ENCODE assay signal across 26 cellular contexts in genomic region chr3:39533226-39533625, GRCh38.
DNase-seq lines count a peak whose midpoint lies in the region; ATAC-seq, FAIRE-seq and TF ChIP-seq lines count a peak whose summit lies in the region.
"Had no signal": no experiment of that assay in that cellular context is flagged by ENCODE, and none has a peak within 500 bp of the region (broad histone marks: within the 10 kb centered on the region; RNA-seq: fewer than 3 reads in every experiment).

No MANE protein-coding gene starts in this region.

- H3K4me3 ChIP-seq in endothelial cell of umbilical vein (replicated peaks in 1 of 3; ENCODE audit: insufficient read depth in 1 of 3, low read depth in 1 of 3, low read length in 3 of 3): no peak overlapping the region
- H3K4me3 ChIP-seq: BLaER1, GM12878 had no signal

- H3K27ac ChIP-seq in endothelial cell of umbilical vein (ENCODE audit: insufficient read depth, low read depth, low read length): peak overlapping the region; percentile 84
- H3K27ac ChIP-seq: BLaER1 had no signal

- no TSS peak for BruUV-seq in endothelial cell of umbilical vein (replicated peaks; lab: Mats Ljungman, UMichigan)

- H3K27me3 ChIP-seq in endothelial cell of umbilical vein (ENCODE audit: control insufficient read depth in 2 of 2, insufficient read depth in 2 of 2, low read length in 2 of 2): no peaks in the 10 kb centered on the region
- H3K27me3 ChIP-seq: BE2C, BLaER1 had no signal

- intact Hi-C loops in endothelial cell of umbilical vein (cut with micrococcal nuclease): loop anchor here (2.0 to 10.0 kb wide), 5 partner anchors 34 to 972 kb away; partner anchors contain the start of genes EIF1B and ZNF620

- H3K9me1 ChIP-seq in endothelial cell of umbilical vein (replicated peaks; ENCODE audit: control insufficient read depth, extremely low read depth, insufficient read depth, low read length): no peaks in the 10 kb centered on the region

- DNase-seq in dermis blood vessel endothelial cell: peak; percentile 61
- DNase-seq in endothelial cell of umbilical vein (ENCODE audit: low read depth, low spot score): peak; percentile 78
- DNase-seq in islet precursor cell: no peak
- no peak for DNase-seq in activated T-cell treated with anti-CD3 and anti-CD28 coated beads for 4 hours
- DNase-seq: 8988T; ACHN; BE2C; C1 segment of cervical spinal cord; CD4-positive, alpha-beta memory T cell; CD4-positive, CD25-positive, alpha-beta regulatory T cell; CD8-positive, alpha-beta memory T cell; COR-L47; DMS 273 treated with DMSO at 0.1 percent for 48 hours; DMS153; DMS53; DMS79; DND-41; EL; GDM1 had no signal

- no peaks in the 10 kb centered on the region for H3K36me3 ChIP-seq in endothelial cell of umbilical vein (ENCODE audit: control insufficient read depth in 2 of 2, extremely low read depth in 1 of 2, insufficient read depth in 2 of 2, low read length in 2 of 2)
- H3K36me3 ChIP-seq: BE2C, BLaER1 had no signal

- H3K9ac ChIP-seq in endothelial cell of umbilical vein (replicated peaks; ENCODE audit: extremely low read depth, insufficient read depth, low read length): no peak overlapping the region
- H3K9ac ChIP-seq: BLaER1 had no signal

- no peak for TF ChIP-seq POLR2A in endothelial cell of umbilical vein (IDR thresholded peaks at IDR 0.05; ENCODE audit: low read depth, low read length)

- H3K4me1 ChIP-seq in endothelial cell of umbilical vein (ENCODE audit: control insufficient read depth, extremely low read depth, insufficient read depth, low read length): peaks cover 27% of the 10 kb centered on the region
- H3K4me1 ChIP-seq: BE2C, BLaER1 had no signal

- dilution Hi-C loops in endothelial cell of umbilical vein (cut with MboI; ENCODE audit: extremely low pct_ligation_motif_present, low sequenced_read_pairs): no loop called here

- H4K20me1 ChIP-seq in endothelial cell of umbilical vein (replicated peaks; ENCODE audit: control insufficient read depth, extremely low read depth, insufficient read depth, low read length): no peaks in the 10 kb centered on the region
- H4K20me1 ChIP-seq: BLaER1 had no signal

- H3K79me2 ChIP-seq in endothelial cell of umbilical vein (ENCODE audit: control insufficient read depth, insufficient read depth, low read length): no peaks in the 10 kb centered on the region

- no peak for ATAC-seq in GM21526 (IDR thresholded peaks at IDR 0.05; ENCODE audit: low FRiP score, unreplicated experiment)
- ATAC-seq: GM12878 had no signal

- POLR2A ChIA-PET in endothelial cell of umbilical vein (lab: Charles Lee): no interaction called here

- no peak for TF ChIP-seq CTCF in endothelial cell of umbilical vein (IDR thresholded peaks at IDR 0.05; ENCODE audit: extremely low read depth in 1 of 2, insufficient read depth in 1 of 2, low read depth in 1 of 2, low read length in 2 of 2)

- CTCF ChIA-PET in endothelial cell of umbilical vein (lab: Charles Lee): interaction anchor here (0.8 to 2.6 kb wide), 5 partner anchors 9 to 776 kb away, joined by 3 to 21 read pairs (median 7); no protein-coding TSS in a partner anchor

- H3K9me3 ChIP-seq in endothelial cell of umbilical vein (replicated peaks; ENCODE audit: control insufficient read depth, insufficient read depth, low read length): no peaks in the 10 kb centered on the region
- H3K9me3 ChIP-seq: BE2C, BLaER1 had no signal

- FAIRE-seq in endothelial cell of umbilical vein (lab: Jason Lieb, UNC): peak; percentile 21
- FAIRE-seq: A204.1, GM12878, GM12892, GM18507, GM19239 had no signal

- H2AFZ ChIP-seq in endothelial cell of umbilical vein (ENCODE audit: low read depth, low read length): no peak overlapping the region

- peak overlapping the region; percentile 51 for H3K4me2 ChIP-seq in endothelial cell of umbilical vein (ENCODE audit: insufficient read depth, low read length)
- H3K4me2 ChIP-seq: BLaER1 had no signal

TF ChIP-seq in endothelial cell of umbilical vein, 7 proteins besides CTCF, POLR2A, EP300 and RAD21:
- no peak for TF ChIP-seq POLR2AphosphoS5 (IDR thresholded peaks at IDR 0.05; ENCODE audit: insufficient read depth, low read depth, low read length)
- TF ChIP-seq GATA2 (IDR thresholded peaks at IDR 0.05; ENCODE audit: insufficient read depth, insufficient read length, low read depth, low read length): no peak
- TF ChIP-seq MAX (IDR thresholded peaks at IDR 0.05; ENCODE audit: insufficient read depth, insufficient read length): no peak
- no peak for TF ChIP-seq MYC (IDR thresholded peaks at IDR 0.05; ENCODE audit: low read depth, low read length)
- no peak for TF ChIP-seq JUN (IDR thresholded peaks at IDR 0.05; ENCODE audit: borderline replicate concordance, insufficient read depth, insufficient read length, low read depth)
- peak; percentile 38 for TF ChIP-seq FOS (IDR thresholded peaks at IDR 0.05; ENCODE audit: borderline replicate concordance, insufficient read depth, low read length)
TF ChIP-seq in endothelial cell of umbilical vein: peak in this region for 1.

Comparison
In these comparisons a context has a peak if more than half of its experiments do, and no peak if none do; other contexts are left out.
1. DNase-seq: peak in dermis blood vessel endothelial cell (single experiment) and endothelial cell of umbilical vein (single experiment); none in islet precursor cell (single experiment) and activated T-cell treated with anti-CD3 and anti-CD28 coated beads for 4 hours (single experiment).